In the genomic region with DNA sequence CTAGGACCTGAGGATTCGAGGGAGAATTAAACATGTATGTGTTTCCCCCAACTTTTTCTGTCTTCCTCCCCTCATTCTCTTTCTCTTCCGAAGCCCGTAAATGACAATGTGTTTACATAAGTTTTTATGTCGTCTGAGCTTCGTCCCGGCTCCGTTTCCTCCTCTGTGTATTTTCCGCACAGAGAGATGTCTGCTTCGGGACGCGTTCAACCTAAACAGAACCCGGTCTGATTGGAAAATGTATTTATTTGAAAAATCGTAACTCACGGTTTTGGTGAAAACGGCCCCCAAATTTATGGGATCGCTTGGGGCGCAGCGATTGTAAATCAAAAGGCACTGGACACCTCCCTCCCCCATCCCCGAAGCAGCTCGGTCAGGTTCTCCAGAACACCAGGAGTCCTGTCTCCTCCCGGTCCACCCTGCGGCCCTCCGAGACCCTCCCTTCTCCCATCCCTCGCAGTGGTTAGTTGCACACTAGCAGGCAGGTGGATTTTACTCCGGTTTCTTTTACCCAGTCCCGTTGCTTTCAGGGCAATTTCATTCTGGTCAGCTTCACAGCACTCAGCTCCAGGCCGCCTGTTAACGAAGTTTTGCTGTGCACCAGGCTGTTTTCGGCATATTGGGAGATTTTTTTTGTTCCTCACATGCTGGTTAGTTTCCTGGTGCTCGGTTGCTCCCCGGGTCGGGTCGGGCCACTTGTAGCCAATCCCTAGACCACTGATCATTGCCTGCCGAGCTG, we compare ENCODE assay signal across 18 cellular contexts. TPM values are rescaled to one million over a fixed set of nuclear protein-coding genes. Genes with fewer than 3 reads are reported as not detected.
A peak's percentile ranks its signal among the peaks of the same experiment; 100 is the strongest.
DNase-seq lines count a peak whose midpoint lies in the region; ATAC-seq, FAIRE-seq and TF ChIP-seq lines count a peak whose summit lies in the region.
"Had no signal": no experiment of that assay in that cellular context is flagged by ENCODE, and none has a peak within 500 bp of the region (broad histone marks: within the 10 kb centered on the region; RNA-seq: fewer than 3 reads in every experiment).

No MANE protein-coding gene starts in this region.

- H3K36me3 ChIP-seq in iPS-20b (ENCODE audit: insufficient read depth, low read depth, low read length) (no peaks in the 10 kb centered on the region), rectal smooth muscle tissue (ENCODE audit: control insufficient read depth, insufficient read depth, low read length) (no peaks in the 10 kb centered on the region)
- H3K36me3 ChIP-seq: left ventricle myocardium inferior, right atrium auricular region, suprapubic skin had no signal

- TF ChIP-seq POLR2A in GM12892 (IDR thresholded peaks at IDR 0.05; ENCODE audit: low read depth, low read length) = no peak

- no peaks in the 10 kb centered on the region for H3K9me3 ChIP-seq in T-helper 17 cell (ENCODE audit: control insufficient read depth, low read length, poor library complexity, severe bottlenecking)
- no peaks in the 10 kb centered on the region for H3K9me3 ChIP-seq in iPS-20b (ENCODE audit: insufficient read depth, low read depth, low read length)
- H3K9me3 ChIP-seq: left ventricle myocardium inferior, right atrium auricular region, suprapubic skin had no signal

- peak overlapping the region; percentile 67 for H3K27ac Mint-ChIP-seq in T-helper 17 cell
- H3K27ac Mint-ChIP-seq in chondrocyte (ENCODE audit: unreplicated experiment) = no peak overlapping the region
- H3K27ac Mint-ChIP-seq: activated CD4-positive, alpha-beta memory T cell treated with anti-CD3 and anti-CD28 coated beads, Interleukin-2, amount 10 ng/mL, durations not matched to agents 7 days and 5 days had no signal

- H3K27me3 ChIP-seq in iPS-20b (ENCODE audit: insufficient read depth, low read length) = peaks cover 98% of the 10 kb centered on the region
- peaks cover 22% of the 10 kb centered on the region for H3K27me3 ChIP-seq in rectal smooth muscle tissue (ENCODE audit: control insufficient read depth, insufficient read depth, low read length)

- H3K4me3 Mint-ChIP-seq in T-helper 17 cell (peak overlapping the region; percentile 25), chondrocyte (ENCODE audit: unreplicated experiment) (no peak overlapping the region)
- H3K4me3 Mint-ChIP-seq: activated CD4-positive, alpha-beta memory T cell treated with anti-CD3 and anti-CD28 coated beads, Interleukin-2, amount 10 ng/mL, durations not matched to agents 7 days and 5 days; central memory CD8-positive, alpha-beta T cell had no signal

- H3K27ac ChIP-seq in iPS-20b (ENCODE audit: low read length) (no peak overlapping the region), rectal smooth muscle tissue (ENCODE audit: low read depth, low read length) (peak overlapping the region; percentile 78)
- H3K27ac ChIP-seq: left ventricle myocardium inferior, right atrium auricular region, suprapubic skin had no signal

- FAIRE-seq in GM12892 (lab: Jason Lieb, UNC) = peak; percentile 9
- FAIRE-seq: TTC549 had no signal

- H3K4me1 Mint-ChIP-seq in T-helper 17 cell = peaks cover 20% of the 10 kb centered on the region
- H3K4me1 Mint-ChIP-seq in chondrocyte (ENCODE audit: low read depth) = peaks cover 7% of the 10 kb centered on the region

- TF ChIP-seq CTCF in chondrocyte (IDR thresholded peaks at IDR 0.05) = no peak

- H3K9ac ChIP-seq in iPS-20b (ENCODE audit: low read depth, low read length) (no peak overlapping the region), rectal smooth muscle tissue (ENCODE audit: low read length) (no peak overlapping the region)

- peaks cover 37% of the 10 kb centered on the region for H3K4me1 ChIP-seq in iPS-20b (ENCODE audit: insufficient read depth, low read length)
- H3K4me1 ChIP-seq in rectal smooth muscle tissue (ENCODE audit: control insufficient read depth, insufficient read depth, low read length) = peaks cover 26% of the 10 kb centered on the region

- H3K4me3 ChIP-seq in iPS-20b (ENCODE audit: low read length) (peak overlapping the region; percentile 38), rectal smooth muscle tissue (ENCODE audit: low read length) (no peak overlapping the region)
- H3K4me3 ChIP-seq: left ventricle myocardium inferior, right atrium auricular region, suprapubic skin had no signal

- ATAC-seq in T-helper 17 cell (no peak), HG02798 (IDR thresholded peaks at IDR 0.05; ENCODE audit: poor library complexity, unreplicated experiment) (no peak)
- ATAC-seq: Panc1 had no signal

- DNase-seq in GM12892 (ENCODE audit: insufficient read length) = no peak
- DNase-seq in T-helper 17 cell = no peak
- DNase-seq in hippocampal formation (lab: John Stamatoyannopoulos, UW) = no peak
- no peak for DNase-seq in chondrocyte (ENCODE audit: low spot score)
- DNase-seq: activated CD4-positive, alpha-beta memory T cell treated with anti-CD3 and anti-CD28 coated beads, Interleukin-2, amount 10 ng/mL, durations not matched to agents 7 days and 5 days; AML-193; amygdala; effector memory CD4-positive, alpha-beta T cell; left ventricle myocardium inferior; NCI-H2029 treated with DMSO at 0.1 percent for 48 hours had no signal

- H3K27me3 Mint-ChIP-seq in T-helper 17 cell = peaks cover 91% of the 10 kb centered on the region
- H3K27me3 Mint-ChIP-seq in chondrocyte (ENCODE audit: low read depth) = peaks cover 88% of the 10 kb centered on the region

- H3K9me3 Mint-ChIP-seq in chondrocyte (ENCODE audit: low read depth) = no peaks in the 10 kb centered on the region
- H3K9me3 Mint-ChIP-seq: activated CD4-positive, alpha-beta memory T cell treated with anti-CD3 and anti-CD28 coated beads, Interleukin-2, amount 10 ng/mL, durations not matched to agents 7 days and 5 days; central memory CD8-positive, alpha-beta T cell had no signal

- H3K36me3 Mint-ChIP-seq in T-helper 17 cell (ENCODE audit: low read depth) (peaks cover 10% of the 10 kb centered on the region), chondrocyte (ENCODE audit: low read depth) (no peaks in the 10 kb centered on the region)

RNA-seq across cellular contexts. Expression of gene HAND1, which starts 5.8 kb away (rescaled TPM):
- not detected for polyA plus RNA-seq in GM12892 (2012; ENCODE audit: missing spikeins)
- total RNA-seq in T-helper 17 cell = not detected
- total RNA-seq in chondrocyte = not detected in 3 replicates
- total RNA-seq: activated CD4-positive, alpha-beta memory T cell treated with anti-CD3 and anti-CD28 coated beads, Interleukin-2, amount 10 ng/mL, durations not matched to agents 7 days and 5 days; suprapubic skin had no signal

RNA-seq across cellular contexts. Expression of gene SAP30L, which starts 38.0 kb away (rescaled TPM):
- 22.5 TPM for polyA plus RNA-seq in GM12892 (2012; ENCODE audit: missing spikeins)
- total RNA-seq in T-helper 17 cell (10 to 100 TPM; 25.0 to 37.9 TPM), chondrocyte (33.8 to 38.5 TPM (median 34.4 TPM) in 3 replicates)
